ENCODE assay signal across 20 cellular contexts in the genomic region with DNA sequence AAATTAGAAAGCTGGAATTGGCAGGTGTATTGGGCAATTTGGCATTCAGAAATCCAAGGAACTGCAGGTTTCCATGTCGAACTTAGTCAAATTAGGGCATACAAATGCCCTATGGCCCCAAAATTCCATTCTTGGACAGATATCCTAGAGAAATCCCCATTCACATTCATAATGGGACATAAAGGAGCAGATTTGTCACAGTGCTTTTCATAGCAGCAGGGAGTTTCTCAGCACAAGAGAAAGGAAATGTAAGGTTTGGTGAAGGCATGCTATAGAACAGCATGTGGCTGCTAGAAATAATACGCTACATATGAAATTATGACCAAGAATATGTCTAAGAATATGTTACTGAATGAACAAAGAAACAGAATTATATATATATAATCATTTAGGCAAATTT.
DNase-seq lines count a peak whose midpoint lies in the region; ATAC-seq and TF ChIP-seq lines count a peak whose summit lies in the region.
"Had no signal": no experiment of that assay in that cellular context is flagged by ENCODE, and none has a peak within 500 bp of the region (broad histone marks: within the 10 kb centered on the region; RNA-seq: fewer than 3 reads in every experiment).

No MANE protein-coding gene starts in this region.

- CTCF ChIA-PET in A673 (lab: Charles Lee) = no interaction called here
- CTCF ChIA-PET in WTC11 (lab: Charles Lee) = no interaction called here

- H3K27me3 ChIP-seq in A673 (replicated peaks; ENCODE audit: insufficient read depth, low read depth, low read length, poor library complexity) (no peaks in the 10 kb centered on the region), H7 (ENCODE audit: control insufficient read depth, insufficient read depth, low read length) (no peaks in the 10 kb centered on the region), iPS DF 6.9 (ENCODE audit: control insufficient read depth, insufficient read depth, low read length) (no peaks in the 10 kb centered on the region)

- no peak overlapping the region for H3K27ac Mint-ChIP-seq in WTC11
- no peak overlapping the region for H3K27ac Mint-ChIP-seq in activated naive CD8-positive, alpha-beta T cell treated with anti-CD3 and anti-CD28 coated beads, Interleukin-2, amount 50 U/mL, for 24 hours
- H3K27ac Mint-ChIP-seq: CD4-positive, alpha-beta memory T cell had no signal

- H3K27ac ChIP-seq in A673 (ENCODE audit: low read depth, low read length, poor library complexity, severe bottlenecking) (no peak overlapping the region), iPS DF 6.9 (ENCODE audit: low read length) (no peak overlapping the region)
- H3K27ac ChIP-seq: A549, GM23248 had no signal

- no peak overlapping the region for H3K4me3 ChIP-seq in A673 (ENCODE audit: low read depth, low read length, poor library complexity, severe bottlenecking)
- no peak overlapping the region for H3K4me3 ChIP-seq in H7 (ENCODE audit: insufficient read depth, low read depth, low read length)
- no peak overlapping the region for H3K4me3 ChIP-seq in iPS DF 6.9 (ENCODE audit: low read length)
- H3K4me3 ChIP-seq: A549, GM12878, GM23248 had no signal

- H3K4me3 Mint-ChIP-seq in WTC11 = no peak overlapping the region
- no peak overlapping the region for H3K4me3 Mint-ChIP-seq in activated naive CD8-positive, alpha-beta T cell treated with anti-CD3 and anti-CD28 coated beads, Interleukin-2, amount 50 U/mL, for 24 hours
- H3K4me3 Mint-ChIP-seq: CD4-positive, alpha-beta memory T cell had no signal

- H3K36me3 Mint-ChIP-seq in WTC11 = no peaks in the 10 kb centered on the region
- no peaks in the 10 kb centered on the region for H3K36me3 Mint-ChIP-seq in activated naive CD8-positive, alpha-beta T cell treated with anti-CD3 and anti-CD28 coated beads, Interleukin-2, amount 50 U/mL, for 24 hours (ENCODE audit: low read depth)
- H3K36me3 Mint-ChIP-seq: CD4-positive, alpha-beta memory T cell had no signal

- peak; percentile 57; the same call in 1 of the 2 replicates for ATAC-seq in WTC11
- ATAC-seq in HG03025 (IDR thresholded peaks at IDR 0.05; ENCODE audit: low FRiP score, unreplicated experiment) = no peak
- no peak for ATAC-seq in activated naive CD8-positive, alpha-beta T cell treated with anti-CD3 and anti-CD28 coated beads, Interleukin-2, amount 50 U/mL, for 24 hours
- ATAC-seq: A549, GM12878 had no signal

- no CpG with 5 or more reads among the region's 2 CpGs for WGBS in iPS DF 6.9 (ENCODE audit: insufficient coverage, insufficient read length)

- POLR2A ChIA-PET in A673 (lab: Charles Lee; ENCODE audit: low non-redundant PET) (no interaction called here), WTC11 (lab: Charles Lee) (no interaction called here)

- H3K9me3 Mint-ChIP-seq in WTC11 = no peaks in the 10 kb centered on the region; the same call in none of the 2 replicates
- no peaks in the 10 kb centered on the region for H3K9me3 Mint-ChIP-seq in activated naive CD8-positive, alpha-beta T cell treated with anti-CD3 and anti-CD28 coated beads, Interleukin-2, amount 50 U/mL, for 24 hours

- H3K36me3 ChIP-seq in A673 (ENCODE audit: insufficient read depth, low read length, poor library complexity, severe bottlenecking) (no peaks in the 10 kb centered on the region), H7 (replicated peaks; ENCODE audit: control insufficient read depth, insufficient read depth, low read length) (no peaks in the 10 kb centered on the region), iPS DF 6.9 (ENCODE audit: control insufficient read depth, insufficient read depth, low read length) (no peaks in the 10 kb centered on the region)

- H3K9me3 ChIP-seq in A673 (ENCODE audit: low read depth, low read length, poor library complexity, severe bottlenecking) = no peaks in the 10 kb centered on the region
- no peaks in the 10 kb centered on the region for H3K9me3 ChIP-seq in iPS DF 6.9 (ENCODE audit: control insufficient read depth, insufficient read depth, low read length)

- TF ChIP-seq CTCF in A673 (conservative IDR thresholded peaks at IDR 0.05; ENCODE audit: low read depth, low read length) (no peak), WTC11 (IDR thresholded peaks at IDR 0.05) (no peak)

- intact Hi-C loops in A673 (cut with micrococcal nuclease; ENCODE audit: unreplicated experiment) = no loop called here

- peaks cover 25% of the 10 kb centered on the region for H3K4me1 ChIP-seq in A673 (ENCODE audit: insufficient read depth, low read length, poor library complexity, severe bottlenecking)
- H3K4me1 ChIP-seq in iPS DF 6.9 (ENCODE audit: control insufficient read depth, insufficient read depth, low read length) = 0 out of 2 replicates have a peak, but pooled peaks cover 1% of the 10 kb centered on the region
- H3K4me1 ChIP-seq: A549 had no signal

- no peaks in the 10 kb centered on the region for H3K27me3 Mint-ChIP-seq in WTC11 (ENCODE audit: low read depth)
- H3K27me3 Mint-ChIP-seq in activated naive CD8-positive, alpha-beta T cell treated with anti-CD3 and anti-CD28 coated beads, Interleukin-2, amount 50 U/mL, for 24 hours = no peaks in the 10 kb centered on the region

- DNase-seq in A673 (ENCODE audit: low spot score) (peak; percentile 66), H7 (peak; percentile 4), WTC11 (ENCODE audit: low spot score) (no peak), iPS DF 6.9 (ENCODE audit: low read depth, low spot score) (peak; percentile 25), NCI-H69 (lab: John Stamatoyannopoulos, UW) (no peak), NK-92 (lab: John Stamatoyannopoulos, UW; ENCODE audit: unreplicated experiment) (no peak)
- no peak for DNase-seq in activated naive CD8-positive, alpha-beta T cell treated with anti-CD3 and anti-CD28 coated beads, Interleukin-2, amount 50 U/mL, for 24 hours
- DNase-seq: 8988T; C1 segment of cervical spinal cord; Calu3; CD4-positive, alpha-beta memory T cell; COR-L47; DMS79; EL; GDM1; GM23248; HCEC 1CT had no signal

- peaks cover 42% of the 10 kb centered on the region for H3K4me1 Mint-ChIP-seq in WTC11
- H3K4me1 Mint-ChIP-seq in activated naive CD8-positive, alpha-beta T cell treated with anti-CD3 and anti-CD28 coated beads, Interleukin-2, amount 50 U/mL, for 24 hours = no peaks in the 10 kb centered on the region
- H3K4me1 Mint-ChIP-seq: CD4-positive, alpha-beta memory T cell had no signal

- no TSS peak for BruUV-seq in A673 (replicated peaks; lab: Mats Ljungman, UMichigan)

TF ChIP-seq in WTC11, 78 proteins besides CTCF, POLR2A, EP300 and RAD21 (continues in another document):
- TF ChIP-seq FOXK1 (CRISPR knock-in tag; IDR thresholded peaks at IDR 0.05) = no peak
- TF ChIP-seq MYBL2 (CRISPR knock-in tag; IDR thresholded peaks at IDR 0.05) = no peak
- TF ChIP-seq, protein P1, sequence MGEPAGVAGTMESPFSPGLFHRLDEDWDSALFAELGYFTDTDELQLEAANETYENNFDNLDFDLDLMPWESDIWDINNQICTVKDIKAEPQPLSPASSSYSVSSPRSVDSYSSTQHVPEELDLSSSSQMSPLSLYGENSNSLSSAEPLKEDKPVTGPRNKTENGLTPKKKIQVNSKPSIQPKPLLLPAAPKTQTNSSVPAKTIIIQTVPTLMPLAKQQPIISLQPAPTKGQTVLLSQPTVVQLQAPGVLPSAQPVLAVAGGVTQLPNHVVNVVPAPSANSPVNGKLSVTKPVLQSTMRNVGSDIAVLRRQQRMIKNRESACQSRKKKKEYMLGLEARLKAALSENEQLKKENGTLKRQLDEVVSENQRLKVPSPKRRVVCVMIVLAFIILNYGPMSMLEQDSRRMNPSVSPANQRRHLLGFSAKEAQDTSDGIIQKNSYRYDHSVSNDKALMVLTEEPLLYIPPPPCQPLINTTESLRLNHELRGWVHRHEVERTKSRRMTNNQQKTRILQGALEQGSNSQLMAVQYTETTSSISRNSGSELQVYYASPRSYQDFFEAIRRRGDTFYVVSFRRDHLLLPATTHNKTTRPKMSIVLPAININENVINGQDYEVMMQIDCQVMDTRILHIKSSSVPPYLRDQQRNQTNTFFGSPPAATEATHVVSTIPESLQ (CRISPR knock-in tag; IDR thresholded peaks at IDR 0.05) = no peak
- TF ChIP-seq, protein P2, sequence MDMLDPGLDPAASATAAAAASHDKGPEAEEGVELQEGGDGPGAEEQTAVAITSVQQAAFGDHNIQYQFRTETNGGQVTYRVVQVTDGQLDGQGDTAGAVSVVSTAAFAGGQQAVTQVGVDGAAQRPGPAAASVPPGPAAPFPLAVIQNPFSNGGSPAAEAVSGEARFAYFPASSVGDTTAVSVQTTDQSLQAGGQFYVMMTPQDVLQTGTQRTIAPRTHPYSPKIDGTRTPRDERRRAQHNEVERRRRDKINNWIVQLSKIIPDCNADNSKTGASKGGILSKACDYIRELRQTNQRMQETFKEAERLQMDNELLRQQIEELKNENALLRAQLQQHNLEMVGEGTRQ (CRISPR knock-in tag; IDR thresholded peaks at IDR 0.05) = no peak
- TF ChIP-seq OVOL2 (CRISPR knock-in tag; IDR thresholded peaks at IDR 0.05; ENCODE audit: borderline replicate concordance) = no peak
- no peak for TF ChIP-seq FOXP4 (CRISPR knock-in tag; IDR thresholded peaks at IDR 0.05)
- TF ChIP-seq NR1H2 (CRISPR knock-in tag; IDR thresholded peaks at IDR 0.05) = no peak
- TF ChIP-seq MXD4 (CRISPR knock-in tag; IDR thresholded peaks at IDR 0.05; ENCODE audit: borderline replicate concordance) = no peak
- no peak for TF ChIP-seq KAT7 (CRISPR knock-in tag; IDR thresholded peaks at IDR 0.05; ENCODE audit: borderline replicate concordance)
- no peak for TF ChIP-seq CREB1 (CRISPR knock-in tag; IDR thresholded peaks at IDR 0.05)
- TF ChIP-seq, protein P3, sequence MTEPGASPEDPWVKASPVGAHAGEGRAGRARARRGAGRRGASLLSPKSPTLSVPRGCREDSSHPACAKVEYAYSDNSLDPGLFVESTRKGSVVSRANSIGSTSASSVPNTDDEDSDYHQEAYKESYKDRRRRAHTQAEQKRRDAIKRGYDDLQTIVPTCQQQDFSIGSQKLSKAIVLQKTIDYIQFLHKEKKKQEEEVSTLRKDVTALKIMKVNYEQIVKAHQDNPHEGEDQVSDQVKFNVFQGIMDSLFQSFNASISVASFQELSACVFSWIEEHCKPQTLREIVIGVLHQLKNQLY (CRISPR knock-in tag; IDR thresholded peaks at IDR 0.05) = no peak
- no peak for TF ChIP-seq GTF2I (CRISPR knock-in tag; conservative IDR thresholded peaks at IDR 0.05)

Comparison
In these comparisons a context has a peak if more than half of its experiments do, and no peak if none do; other contexts are left out.
1. DNase-seq: peak in A673 (single experiment), H7 (single experiment) and iPS DF 6.9 (single experiment); none in WTC11 (single experiment), activated naive CD8-positive, alpha-beta T cell treated with anti-CD3 and anti-CD28 coated beads, Interleukin-2, amount 50 U/mL, for 24 hours (single experiment), NCI-H69 (single experiment) and NK-92 (single experiment).